Comparison of ENCODE assay signal across 19 cellular contexts in genomic region chr13:97288486-97288900, GRCh38.
"Had no signal": no experiment of that assay in that cellular context is flagged by ENCODE, and none has a peak within 500 bp of the region (broad histone marks: within the 10 kb centered on the region; RNA-seq: fewer than 3 reads in every experiment).

No MANE protein-coding gene starts in this region.

- H3K9me3 Mint-ChIP-seq: activated naive CD4-positive, alpha-beta T cell treated with anti-CD3 and anti-CD28 coated beads for 36 hours; activated T-cell treated with anti-CD3 and anti-CD28 coated beads, Interleukin-2, amount 50 U/mL, for 4 hours; mesothelial cell of epicardium; natural killer cell had no signal

- H3K27me3 Mint-ChIP-seq: brain; stimulated activated naive B cell treated with anti-CD40 and anti-IgM and Interleukin-4, amounts not matched to agents 10 μg/mL and 1 μg/mL and 100 μg/mL, for 72 hours; type B pancreatic cell had no signal

- H3K36me3 Mint-ChIP-seq: natural killer cell had no signal

- H3K4me3 Mint-ChIP-seq: activated CD8-positive, alpha-beta T cell treated with anti-CD3 and anti-CD28 coated beads, Interleukin-2, amount 10 ng/mL, durations not matched to agents 7 days and 5 days; activated naive CD4-positive, alpha-beta T cell treated with anti-CD3 and anti-CD28 coated beads for 36 hours; activated T-cell treated with anti-CD3 and anti-CD28 coated beads, Interleukin-2, amount 50 U/mL, for 4 hours; brain; mesothelial cell of epicardium; natural killer cell; stimulated activated naive B cell treated with anti-CD40 and anti-IgM and Interleukin-4, amounts not matched to agents 10 μg/mL and 1 μg/mL and 100 μg/mL, for 72 hours; type B pancreatic cell had no signal

- ATAC-seq: activated CD8-positive, alpha-beta T cell treated with anti-CD3 and anti-CD28 coated beads, Interleukin-2, amount 10 ng/mL, durations not matched to agents 7 days and 5 days; activated T-cell treated with anti-CD3 and anti-CD28 coated beads, Interleukin-2, amount 50 U/mL, for 4 hours; natural killer cell; stimulated activated naive B cell treated with anti-CD40 and anti-IgM and Interleukin-4, amounts not matched to agents 10 μg/mL and 1 μg/mL and 100 μg/mL, for 72 hours had no signal

- DNase-seq: activated CD4-positive, alpha-beta T cell treated with anti-CD3 and anti-CD28 coated beads for 1 hour; activated CD4-positive, alpha-beta T cell treated with anti-CD3 and anti-CD28 coated beads, Interleukin-2, amount 50 U/mL, for 1 hour; activated CD8-positive, alpha-beta T cell treated with anti-CD3 and anti-CD28 coated beads, Interleukin-2, amount 10 ng/mL, durations not matched to agents 7 days and 5 days; activated naive CD4-positive, alpha-beta T cell treated with anti-CD3 and anti-CD28 coated beads for 36 hours; activated T-cell treated with anti-CD3 and anti-CD28 coated beads, Interleukin-2, amount 50 U/mL, for 4 hours; anterior cingulate cortex; foreskin fibroblast; hippocampal formation; kidney glomerular epithelial cell; left ventricle myocardium inferior; mammary epithelial cell; natural killer cell; stimulated activated CD4-positive, alpha-beta T cell treated with anti-CD3 and anti-CD28 coated beads, Interleukin-2, amount 100 ng/mL, for 48 hours; stimulated activated CD8-positive, alpha-beta memory T cell treated with anti-CD3 and anti-CD28 coated beads, Interleukin-4, amount 100 ng/mL, for 48 hours; stimulated activated naive B cell treated with anti-CD40 and anti-IgM and Interleukin-4, amounts not matched to agents 10 μg/mL and 1 μg/mL and 100 μg/mL, for 72 hours; T-helper 1 cell had no signal

- H3K27ac Mint-ChIP-seq: activated CD8-positive, alpha-beta T cell treated with anti-CD3 and anti-CD28 coated beads, Interleukin-2, amount 10 ng/mL, durations not matched to agents 7 days and 5 days; activated naive CD4-positive, alpha-beta T cell treated with anti-CD3 and anti-CD28 coated beads for 36 hours; mesothelial cell of epicardium; natural killer cell; stimulated activated naive B cell treated with anti-CD40 and anti-IgM and Interleukin-4, amounts not matched to agents 10 μg/mL and 1 μg/mL and 100 μg/mL, for 72 hours; type B pancreatic cell had no signal
